Comparison of ENCODE assay signal across 2 cellular contexts in the genomic region with DNA sequence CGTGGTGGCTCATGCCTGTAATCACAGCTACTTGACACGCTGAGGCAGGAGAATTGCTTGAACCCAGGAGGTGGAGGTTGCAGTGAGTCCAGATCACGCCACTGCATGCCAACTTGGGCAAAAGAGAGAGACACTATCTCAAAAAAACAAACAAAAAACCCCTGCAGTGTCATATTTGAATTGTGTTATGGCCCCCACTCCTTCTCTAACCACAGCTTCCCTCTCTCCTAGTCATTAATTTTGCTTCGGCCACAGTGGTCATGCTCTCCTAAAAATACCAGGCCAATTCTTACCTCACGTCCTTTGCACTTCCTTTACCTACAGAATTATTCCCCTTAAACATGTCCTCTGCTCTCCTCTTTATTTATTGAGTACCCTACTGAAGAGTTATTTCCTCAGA.
TF ChIP-seq lines count a peak whose summit lies in the region.

No MANE protein-coding gene starts in this region.

TF ChIP-seq in HEK293, 187 proteins besides CTCF, POLR2A, EP300 and RAD21 (continued from another document):
- TF ChIP-seq ZNF266 (tag by site-specific recombination; IDR thresholded peaks at IDR 0.05; ENCODE audit: low read depth): no peak
- TF ChIP-seq ZNF10 (tag by site-specific recombination; IDR thresholded peaks at IDR 0.05): no peak
- 0 out of 2 replicates have a peak, but pooled peaks have one; percentile 38 for TF ChIP-seq KLF1 (tag by site-specific recombination; IDR thresholded peaks at IDR 0.05)
- no peak for TF ChIP-seq ZIC2 (tag by site-specific recombination; IDR thresholded peaks at IDR 0.05)

TF ChIP-seq in GM12878, 131 proteins besides CTCF, POLR2A, EP300 and RAD21 (continued from another document and continues in another):
- no peak for TF ChIP-seq CEBPB (IDR thresholded peaks at IDR 0.05; ENCODE audit: borderline replicate concordance in 1 of 2, low read depth in 2 of 2, low read length in 2 of 2)
- TF ChIP-seq, protein P1, sequence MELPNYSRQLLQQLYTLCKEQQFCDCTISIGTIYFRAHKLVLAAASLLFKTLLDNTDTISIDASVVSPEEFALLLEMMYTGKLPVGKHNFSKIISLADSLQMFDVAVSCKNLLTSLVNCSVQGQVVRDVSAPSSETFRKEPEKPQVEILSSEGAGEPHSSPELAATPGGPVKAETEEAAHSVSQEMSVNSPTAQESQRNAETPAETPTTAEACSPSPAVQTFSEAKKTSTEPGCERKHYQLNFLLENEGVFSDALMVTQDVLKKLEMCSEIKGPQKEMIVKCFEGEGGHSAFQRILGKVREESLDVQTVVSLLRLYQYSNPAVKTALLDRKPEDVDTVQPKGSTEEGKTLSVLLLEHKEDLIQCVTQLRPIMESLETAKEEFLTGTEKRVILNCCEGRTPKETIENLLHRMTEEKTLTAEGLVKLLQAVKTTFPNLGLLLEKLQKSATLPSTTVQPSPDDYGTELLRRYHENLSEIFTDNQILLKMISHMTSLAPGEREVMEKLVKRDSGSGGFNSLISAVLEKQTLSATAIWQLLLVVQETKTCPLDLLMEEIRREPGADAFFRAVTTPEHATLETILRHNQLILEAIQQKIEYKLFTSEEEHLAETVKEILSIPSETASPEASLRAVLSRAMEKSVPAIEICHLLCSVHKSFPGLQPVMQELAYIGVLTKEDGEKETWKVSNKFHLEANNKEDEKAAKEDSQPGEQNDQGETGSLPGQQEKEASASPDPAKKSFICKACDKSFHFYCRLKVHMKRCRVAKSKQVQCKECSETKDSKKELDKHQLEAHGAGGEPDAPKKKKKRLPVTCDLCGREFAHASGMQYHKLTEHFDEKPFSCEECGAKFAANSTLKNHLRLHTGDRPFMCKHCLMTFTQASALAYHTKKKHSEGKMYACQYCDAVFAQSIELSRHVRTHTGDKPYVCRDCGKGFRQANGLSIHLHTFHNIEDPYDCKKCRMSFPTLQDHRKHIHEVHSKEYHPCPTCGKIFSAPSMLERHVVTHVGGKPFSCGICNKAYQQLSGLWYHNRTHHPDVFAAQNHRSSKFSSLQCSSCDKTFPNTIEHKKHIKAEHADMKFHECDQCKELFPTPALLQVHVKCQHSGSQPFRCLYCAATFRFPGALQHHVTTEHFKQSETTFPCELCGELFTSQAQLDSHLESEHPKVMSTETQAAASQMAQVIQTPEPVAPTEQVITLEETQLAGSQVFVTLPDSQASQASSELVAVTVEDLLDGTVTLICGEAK (IDR thresholded peaks at IDR 0.05; ENCODE audit: borderline replicate concordance): no peak
- no peak for TF ChIP-seq ZZZ3 (IDR thresholded peaks at IDR 0.05; ENCODE audit: control insufficient read depth, insufficient read length, low read depth)
- TF ChIP-seq, protein P2, sequence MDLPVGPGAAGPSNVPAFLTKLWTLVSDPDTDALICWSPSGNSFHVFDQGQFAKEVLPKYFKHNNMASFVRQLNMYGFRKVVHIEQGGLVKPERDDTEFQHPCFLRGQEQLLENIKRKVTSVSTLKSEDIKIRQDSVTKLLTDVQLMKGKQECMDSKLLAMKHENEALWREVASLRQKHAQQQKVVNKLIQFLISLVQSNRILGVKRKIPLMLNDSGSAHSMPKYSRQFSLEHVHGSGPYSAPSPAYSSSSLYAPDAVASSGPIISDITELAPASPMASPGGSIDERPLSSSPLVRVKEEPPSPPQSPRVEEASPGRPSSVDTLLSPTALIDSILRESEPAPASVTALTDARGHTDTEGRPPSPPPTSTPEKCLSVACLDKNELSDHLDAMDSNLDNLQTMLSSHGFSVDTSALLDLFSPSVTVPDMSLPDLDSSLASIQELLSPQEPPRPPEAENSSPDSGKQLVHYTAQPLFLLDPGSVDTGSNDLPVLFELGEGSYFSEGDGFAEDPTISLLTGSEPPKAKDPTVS (IDR thresholded peaks at IDR 0.05; ENCODE audit: low read depth, low read length): no peak
- TF ChIP-seq FOS (IDR thresholded peaks at IDR 0.05; ENCODE audit: borderline replicate concordance, extremely low read depth, insufficient read length): no peak
- TF ChIP-seq, protein P3, sequence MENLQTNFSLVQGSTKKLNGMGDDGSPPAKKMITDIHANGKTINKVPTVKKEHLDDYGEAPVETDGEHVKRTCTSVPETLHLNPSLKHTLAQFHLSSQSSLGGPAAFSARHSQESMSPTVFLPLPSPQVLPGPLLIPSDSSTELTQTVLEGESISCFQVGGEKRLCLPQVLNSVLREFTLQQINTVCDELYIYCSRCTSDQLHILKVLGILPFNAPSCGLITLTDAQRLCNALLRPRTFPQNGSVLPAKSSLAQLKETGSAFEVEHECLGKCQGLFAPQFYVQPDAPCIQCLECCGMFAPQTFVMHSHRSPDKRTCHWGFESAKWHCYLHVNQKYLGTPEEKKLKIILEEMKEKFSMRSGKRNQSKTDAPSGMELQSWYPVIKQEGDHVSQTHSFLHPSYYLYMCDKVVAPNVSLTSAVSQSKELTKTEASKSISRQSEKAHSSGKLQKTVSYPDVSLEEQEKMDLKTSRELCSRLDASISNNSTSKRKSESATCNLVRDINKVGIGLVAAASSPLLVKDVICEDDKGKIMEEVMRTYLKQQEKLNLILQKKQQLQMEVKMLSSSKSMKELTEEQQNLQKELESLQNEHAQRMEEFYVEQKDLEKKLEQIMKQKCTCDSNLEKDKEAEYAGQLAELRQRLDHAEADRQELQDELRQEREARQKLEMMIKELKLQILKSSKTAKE (IDR thresholded peaks at IDR 0.05; ENCODE audit: low read depth, poor library complexity, severe bottlenecking): no peak
- TF ChIP-seq ETV6 (conservative IDR thresholded peaks at IDR 0.05 in 1 of 2, IDR thresholded peaks at IDR 0.05 in 1 of 2; ENCODE audit: borderline replicate concordance in 1 of 2, low read depth in 1 of 2): no peak
- TF ChIP-seq SP1 (IDR thresholded peaks at IDR 0.05; ENCODE audit: low read depth, low read length): no peak
- TF ChIP-seq NFIC (IDR thresholded peaks at IDR 0.05; ENCODE audit: low read depth, low read length): peak; percentile 35; the same call in 1 of the 2 replicates
- TF ChIP-seq, protein P4, sequence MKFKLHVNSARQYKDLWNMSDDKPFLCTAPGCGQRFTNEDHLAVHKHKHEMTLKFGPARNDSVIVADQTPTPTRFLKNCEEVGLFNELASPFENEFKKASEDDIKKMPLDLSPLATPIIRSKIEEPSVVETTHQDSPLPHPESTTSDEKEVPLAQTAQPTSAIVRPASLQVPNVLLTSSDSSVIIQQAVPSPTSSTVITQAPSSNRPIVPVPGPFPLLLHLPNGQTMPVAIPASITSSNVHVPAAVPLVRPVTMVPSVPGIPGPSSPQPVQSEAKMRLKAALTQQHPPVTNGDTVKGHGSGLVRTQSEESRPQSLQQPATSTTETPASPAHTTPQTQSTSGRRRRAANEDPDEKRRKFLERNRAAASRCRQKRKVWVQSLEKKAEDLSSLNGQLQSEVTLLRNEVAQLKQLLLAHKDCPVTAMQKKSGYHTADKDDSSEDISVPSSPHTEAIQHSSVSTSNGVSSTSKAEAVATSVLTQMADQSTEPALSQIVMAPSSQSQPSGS (IDR thresholded peaks at IDR 0.05; ENCODE audit: low read length): 0 out of 2 replicates have a peak, but pooled peaks have one; percentile 31
- no peak for TF ChIP-seq SREBF1 (IDR thresholded peaks at IDR 0.05; ENCODE audit: low read length)
- no peak for TF ChIP-seq FOXK2 (IDR thresholded peaks at IDR 0.05)
- TF ChIP-seq MYC (IDR thresholded peaks at IDR 0.05; ENCODE audit: insufficient read depth, insufficient read length, insufficient replicate concordance, low read length, severe bottlenecking): no peak
- peak; percentile 64 for TF ChIP-seq MTA2 (IDR thresholded peaks at IDR 0.05; ENCODE audit: low read depth)
- no peak for TF ChIP-seq PAX8 (IDR thresholded peaks at IDR 0.05)
- TF ChIP-seq TCF3 (IDR thresholded peaks at IDR 0.05; ENCODE audit: borderline replicate concordance, insufficient read depth, low read depth, low read length): no peak
- 0 out of 2 replicates have a peak, but pooled peaks have one; percentile 37 for TF ChIP-seq MEF2A (IDR thresholded peaks at IDR 0.05; ENCODE audit: insufficient read depth, low read depth, low read length)
- no peak for TF ChIP-seq CBX3 (IDR thresholded peaks at IDR 0.05; ENCODE audit: borderline replicate concordance, low read depth)
- TF ChIP-seq, protein P5, sequence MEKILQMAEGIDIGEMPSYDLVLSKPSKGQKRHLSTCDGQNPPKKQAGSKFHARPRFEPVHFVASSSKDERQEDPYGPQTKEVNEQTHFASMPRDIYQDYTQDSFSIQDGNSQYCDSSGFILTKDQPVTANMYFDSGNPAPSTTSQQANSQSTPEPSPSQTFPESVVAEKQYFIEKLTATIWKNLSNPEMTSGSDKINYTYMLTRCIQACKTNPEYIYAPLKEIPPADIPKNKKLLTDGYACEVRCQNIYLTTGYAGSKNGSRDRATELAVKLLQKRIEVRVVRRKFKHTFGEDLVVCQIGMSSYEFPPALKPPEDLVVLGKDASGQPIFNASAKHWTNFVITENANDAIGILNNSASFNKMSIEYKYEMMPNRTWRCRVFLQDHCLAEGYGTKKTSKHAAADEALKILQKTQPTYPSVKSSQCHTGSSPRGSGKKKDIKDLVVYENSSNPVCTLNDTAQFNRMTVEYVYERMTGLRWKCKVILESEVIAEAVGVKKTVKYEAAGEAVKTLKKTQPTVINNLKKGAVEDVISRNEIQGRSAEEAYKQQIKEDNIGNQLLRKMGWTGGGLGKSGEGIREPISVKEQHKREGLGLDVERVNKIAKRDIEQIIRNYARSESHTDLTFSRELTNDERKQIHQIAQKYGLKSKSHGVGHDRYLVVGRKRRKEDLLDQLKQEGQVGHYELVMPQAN (conservative IDR thresholded peaks at IDR 0.05): no peak
- TF ChIP-seq CREM (IDR thresholded peaks at IDR 0.05; ENCODE audit: low read depth): no peak
- TF ChIP-seq POU2F2 (IDR thresholded peaks at IDR 0.05; ENCODE audit: borderline replicate concordance, low read depth, low read length): no peak
- TF ChIP-seq, protein P6, sequence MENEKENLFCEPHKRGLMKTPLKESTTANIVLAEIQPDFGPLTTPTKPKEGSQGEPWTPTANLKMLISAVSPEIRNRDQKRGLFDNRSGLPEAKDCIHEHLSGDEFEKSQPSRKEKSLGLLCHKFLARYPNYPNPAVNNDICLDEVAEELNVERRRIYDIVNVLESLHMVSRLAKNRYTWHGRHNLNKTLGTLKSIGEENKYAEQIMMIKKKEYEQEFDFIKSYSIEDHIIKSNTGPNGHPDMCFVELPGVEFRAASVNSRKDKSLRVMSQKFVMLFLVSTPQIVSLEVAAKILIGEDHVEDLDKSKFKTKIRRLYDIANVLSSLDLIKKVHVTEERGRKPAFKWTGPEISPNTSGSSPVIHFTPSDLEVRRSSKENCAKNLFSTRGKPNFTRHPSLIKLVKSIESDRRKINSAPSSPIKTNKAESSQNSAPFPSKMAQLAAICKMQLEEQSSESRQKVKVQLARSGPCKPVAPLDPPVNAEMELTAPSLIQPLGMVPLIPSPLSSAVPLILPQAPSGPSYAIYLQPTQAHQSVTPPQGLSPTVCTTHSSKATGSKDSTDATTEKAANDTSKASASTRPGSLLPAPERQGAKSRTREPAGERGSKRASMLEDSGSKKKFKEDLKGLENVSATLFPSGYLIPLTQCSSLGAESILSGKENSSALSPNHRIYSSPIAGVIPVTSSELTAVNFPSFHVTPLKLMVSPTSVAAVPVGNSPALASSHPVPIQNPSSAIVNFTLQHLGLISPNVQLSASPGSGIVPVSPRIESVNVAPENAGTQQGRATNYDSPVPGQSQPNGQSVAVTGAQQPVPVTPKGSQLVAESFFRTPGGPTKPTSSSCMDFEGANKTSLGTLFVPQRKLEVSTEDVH (IDR thresholded peaks at IDR 0.05; ENCODE audit: low read depth, partially characterized antibody): no peak
- no peak for TF ChIP-seq YBX1 (IDR thresholded peaks at IDR 0.05)
- TF ChIP-seq HDGF (IDR thresholded peaks at IDR 0.05): no peak
- no peak for TF ChIP-seq ATF7 (IDR thresholded peaks at IDR 0.05; ENCODE audit: low read depth)
- TF ChIP-seq, protein P7, sequence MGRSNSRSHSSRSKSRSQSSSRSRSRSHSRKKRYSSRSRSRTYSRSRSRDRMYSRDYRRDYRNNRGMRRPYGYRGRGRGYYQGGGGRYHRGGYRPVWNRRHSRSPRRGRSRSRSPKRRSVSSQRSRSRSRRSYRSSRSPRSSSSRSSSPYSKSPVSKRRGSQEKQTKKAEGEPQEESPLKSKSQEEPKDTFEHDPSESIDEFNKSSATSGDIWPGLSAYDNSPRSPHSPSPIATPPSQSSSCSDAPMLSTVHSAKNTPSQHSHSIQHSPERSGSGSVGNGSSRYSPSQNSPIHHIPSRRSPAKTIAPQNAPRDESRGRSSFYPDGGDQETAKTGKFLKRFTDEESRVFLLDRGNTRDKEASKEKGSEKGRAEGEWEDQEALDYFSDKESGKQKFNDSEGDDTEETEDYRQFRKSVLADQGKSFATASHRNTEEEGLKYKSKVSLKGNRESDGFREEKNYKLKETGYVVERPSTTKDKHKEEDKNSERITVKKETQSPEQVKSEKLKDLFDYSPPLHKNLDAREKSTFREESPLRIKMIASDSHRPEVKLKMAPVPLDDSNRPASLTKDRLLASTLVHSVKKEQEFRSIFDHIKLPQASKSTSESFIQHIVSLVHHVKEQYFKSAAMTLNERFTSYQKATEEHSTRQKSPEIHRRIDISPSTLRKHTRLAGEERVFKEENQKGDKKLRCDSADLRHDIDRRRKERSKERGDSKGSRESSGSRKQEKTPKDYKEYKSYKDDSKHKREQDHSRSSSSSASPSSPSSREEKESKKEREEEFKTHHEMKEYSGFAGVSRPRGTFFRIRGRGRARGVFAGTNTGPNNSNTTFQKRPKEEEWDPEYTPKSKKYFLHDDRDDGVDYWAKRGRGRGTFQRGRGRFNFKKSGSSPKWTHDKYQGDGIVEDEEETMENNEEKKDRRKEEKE (IDR thresholded peaks at IDR 0.05): no peak
- TF ChIP-seq GABPA (IDR thresholded peaks at IDR 0.05; ENCODE audit: low read depth): no peak
- TF ChIP-seq, protein P8, sequence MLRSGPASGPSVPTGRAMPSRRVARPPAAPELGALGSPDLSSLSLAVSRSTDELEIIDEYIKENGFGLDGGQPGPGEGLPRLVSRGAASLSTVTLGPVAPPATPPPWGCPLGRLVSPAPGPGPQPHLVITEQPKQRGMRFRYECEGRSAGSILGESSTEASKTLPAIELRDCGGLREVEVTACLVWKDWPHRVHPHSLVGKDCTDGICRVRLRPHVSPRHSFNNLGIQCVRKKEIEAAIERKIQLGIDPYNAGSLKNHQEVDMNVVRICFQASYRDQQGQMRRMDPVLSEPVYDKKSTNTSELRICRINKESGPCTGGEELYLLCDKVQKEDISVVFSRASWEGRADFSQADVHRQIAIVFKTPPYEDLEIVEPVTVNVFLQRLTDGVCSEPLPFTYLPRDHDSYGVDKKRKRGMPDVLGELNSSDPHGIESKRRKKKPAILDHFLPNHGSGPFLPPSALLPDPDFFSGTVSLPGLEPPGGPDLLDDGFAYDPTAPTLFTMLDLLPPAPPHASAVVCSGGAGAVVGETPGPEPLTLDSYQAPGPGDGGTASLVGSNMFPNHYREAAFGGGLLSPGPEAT (IDR thresholded peaks at IDR 0.05; ENCODE audit: low read depth): 0 out of 2 replicates have a peak, but pooled peaks have one; percentile 12
- TF ChIP-seq BCL11A (IDR thresholded peaks at IDR 0.05; ENCODE audit: low read depth, low read length): peak; percentile 70
- peak; percentile 84 for TF ChIP-seq RUNX3 (IDR thresholded peaks at IDR 0.05; ENCODE audit: low read length)
- no peak for TF ChIP-seq ZBED1 (IDR thresholded peaks at IDR 0.05; ENCODE audit: borderline replicate concordance)
- TF ChIP-seq IKZF1 (conservative IDR thresholded peaks at IDR 0.05): peak; percentile 67
- peak; percentile 52 to 63; a peak in 2 of 4 replicates for TF ChIP-seq IKZF2 (IDR thresholded peaks at IDR 0.05)
- TF ChIP-seq MTA3 (IDR thresholded peaks at IDR 0.05; ENCODE audit: borderline replicate concordance, low read length): no peak
- TF ChIP-seq NBN (IDR thresholded peaks at IDR 0.05): no peak
- TF ChIP-seq CHD2 (IDR thresholded peaks at IDR 0.05; ENCODE audit: borderline replicate concordance, low read depth, low read length): no peak
- TF ChIP-seq SMAD5 (IDR thresholded peaks at IDR 0.05; ENCODE audit: low read depth): no peak
